Comparison of ENCODE assay signal across 8 cellular contexts in the genomic region with DNA sequence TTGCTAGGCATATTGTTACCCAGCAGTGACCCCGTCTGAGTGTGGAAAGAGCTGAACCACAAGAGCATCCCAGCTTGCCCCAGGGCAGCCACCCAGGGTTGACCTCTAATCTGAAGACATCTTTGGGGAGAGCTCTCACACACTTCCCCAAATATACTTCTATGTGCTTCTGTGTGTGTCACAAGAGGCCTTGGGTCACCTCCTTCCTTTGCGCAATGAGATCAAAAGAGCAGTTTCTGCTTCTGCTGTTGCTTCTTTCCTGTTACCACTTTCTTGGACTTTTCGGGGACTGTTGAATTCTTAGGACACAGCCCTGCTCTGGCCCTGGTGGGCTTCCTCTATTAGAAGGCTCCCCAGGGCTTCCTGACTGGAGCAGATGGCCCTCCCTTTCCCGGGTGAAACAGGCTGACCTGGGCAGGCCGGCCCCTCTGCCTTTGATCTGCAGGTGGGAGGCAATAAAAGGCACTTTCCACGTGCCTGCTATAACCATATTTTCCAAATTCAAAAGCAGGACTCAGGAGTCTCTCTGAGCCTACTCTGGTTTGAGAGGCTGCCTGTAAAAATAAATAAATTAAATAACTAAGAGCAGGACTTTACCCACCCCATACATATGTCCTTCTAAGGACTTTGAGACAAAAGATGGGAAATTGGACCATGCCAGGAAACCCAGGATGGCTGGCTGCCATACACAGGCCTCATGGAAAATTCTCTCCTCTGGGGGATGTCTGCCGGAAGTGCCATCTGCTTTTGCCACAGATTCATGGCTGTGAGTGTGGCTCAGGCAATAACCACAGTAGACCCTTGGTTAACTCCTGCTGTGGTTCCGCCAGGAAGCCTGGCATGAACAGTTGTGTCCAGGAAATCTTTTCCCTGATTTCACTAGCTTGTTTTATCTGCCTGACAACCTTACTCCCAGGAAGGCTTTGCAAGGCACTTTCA. TPM values are rescaled to one million over a fixed set of nuclear protein-coding genes. Genes with fewer than 3 reads are reported as not detected.
DNase-seq lines count a peak whose midpoint lies in the region; ATAC-seq and TF ChIP-seq lines count a peak whose summit lies in the region.

No MANE protein-coding gene starts in this region.

- H3K36me3 Mint-ChIP-seq in activated naive CD4-positive, alpha-beta T cell treated with anti-CD3 and anti-CD28 coated beads, Interleukin-2, amount 50 U/mL, for 72 hours: peaks cover 2% of the 10 kb centered on the region in 2 donors

- TF ChIP-seq CTCF in AG10803 (conservative IDR thresholded peaks at IDR 0.05; ENCODE audit: low read length): no peak
- no peak for TF ChIP-seq CTCF in HL-60 (IDR thresholded peaks at IDR 0.05; ENCODE audit: insufficient read depth, low read length)

- peak overlapping the region; percentile 90 to 91 for H3K27ac Mint-ChIP-seq in activated naive CD4-positive, alpha-beta T cell treated with anti-CD3 and anti-CD28 coated beads, Interleukin-2, amount 50 U/mL, for 72 hours

- no peaks in the 10 kb centered on the region for H3K27me3 ChIP-seq in HL-60 (ENCODE audit: insufficient read depth, poor library complexity, severe bottlenecking)

- H3K9me3 Mint-ChIP-seq in activated naive CD4-positive, alpha-beta T cell treated with anti-CD3 and anti-CD28 coated beads, Interleukin-2, amount 50 U/mL, for 72 hours: peaks cover under 1% of the 10 kb centered on the region in 2 donors

- peak; percentile 2 to 67 for ATAC-seq in activated naive CD4-positive, alpha-beta T cell treated with anti-CD3 and anti-CD28 coated beads, Interleukin-2, amount 50 U/mL, for 72 hours
- ATAC-seq in HG02981 (IDR thresholded peaks at IDR 0.05; ENCODE audit: unreplicated experiment): no peak

- H3K27ac ChIP-seq in HL-60 (replicated peaks): peak overlapping the region; percentile 84

- no peak overlapping the region for H3K4me3 ChIP-seq in AG10803 (ENCODE audit: low read length)
- no peak overlapping the region for H3K4me3 ChIP-seq in HL-60 (replicated peaks; ENCODE audit: insufficient read depth, low read length)

- peak; percentile 13 for DNase-seq in AG10803 (ENCODE audit: low read depth)
- peak; percentile 87 to 97 for DNase-seq in HL-60 (ENCODE audit: low read depth in 1 of 2, low spot score in 1 of 2)
- DNase-seq in activated naive CD4-positive, alpha-beta T cell treated with anti-CD3 and anti-CD28 coated beads, Interleukin-2, amount 50 U/mL, for 72 hours (ENCODE audit: low spot score in 2 of 2): no peak
- peak; percentile 72 for DNase-seq in medulla oblongata (ENCODE audit: extremely low spot score)
- no peak for DNase-seq in NCI-H2107 (lab: John Stamatoyannopoulos, UW)
- DNase-seq in SK-N-DZ (ENCODE audit: low spot score): no peak
- DNase-seq in D341Med (ENCODE audit: low spot score): no peak

RNA-seq across cellular contexts. Expression of gene RCSD1, which starts 28.3 kb away (rescaled TPM):
- total RNA-seq in activated naive CD4-positive, alpha-beta T cell treated with anti-CD3 and anti-CD28 coated beads, Interleukin-2, amount 50 U/mL, for 72 hours: 10 to 100 TPM; 28.2 to 65.6 TPM
- polyA plus RNA-seq in SK-N-DZ (2014; cell fraction: cytosol; rRNA removed): not detected in 2 replicates
- polyA plus RNA-seq in SK-N-DZ (2014; cell fraction: nucleus; rRNA removed): not detected in 2 replicates

RNA-seq across cellular contexts. Expression of gene CREG1, which starts 48.1 kb away (rescaled TPM):
- total RNA-seq in activated naive CD4-positive, alpha-beta T cell treated with anti-CD3 and anti-CD28 coated beads, Interleukin-2, amount 50 U/mL, for 72 hours: 10 to 100 TPM; 11.7 to 15.1 TPM
- 25.8 and 28.6 TPM in 2 replicates for polyA plus RNA-seq in SK-N-DZ (2014; cell fraction: cytosol; rRNA removed)
- polyA plus RNA-seq in SK-N-DZ (2014; cell fraction: nucleus; rRNA removed): 16.3 and 17.7 TPM in 2 replicates

Comparison
In these comparisons a context has a peak if more than half of its experiments do, and no peak if none do; other contexts are left out.
1. DNase-seq: peak in AG10803 (single experiment), HL-60 (2 of 2) and medulla oblongata (single experiment); none in activated naive CD4-positive, alpha-beta T cell treated with anti-CD3 and anti-CD28 coated beads, Interleukin-2, amount 50 U/mL, for 72 hours (0 of 2), NCI-H2107 (single experiment), SK-N-DZ (single experiment) and D341Med (single experiment).